In the genomic region with DNA sequence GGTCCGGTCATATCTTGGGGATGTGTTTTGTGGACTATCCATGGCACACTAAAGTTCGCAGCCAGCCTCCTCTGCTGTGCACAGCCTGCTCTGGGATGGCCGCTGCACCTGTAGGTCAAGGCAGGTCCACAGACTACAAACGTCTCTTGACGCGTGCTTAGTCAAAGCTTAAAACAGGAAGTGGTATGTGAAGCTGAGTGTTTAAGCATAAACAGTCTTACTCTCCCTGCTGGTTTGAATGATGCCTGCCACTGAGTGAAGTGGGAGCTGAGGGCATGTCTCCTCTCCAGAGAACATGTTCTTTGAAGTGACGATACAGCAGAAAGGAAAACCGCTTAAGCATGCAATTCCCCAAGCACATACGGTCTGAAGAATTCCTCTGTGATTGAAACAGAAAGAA, we compare ENCODE assay signal across 8 cellular contexts.
DNase-seq lines count a peak whose midpoint lies in the region; ATAC-seq and TF ChIP-seq lines count a peak whose summit lies in the region.

No MANE protein-coding gene starts in this region.

- no peak for TF ChIP-seq CTCF in activated B cell treated with CpG ODN at 0.5 μM for 24 hours (IDR thresholded peaks at IDR 0.05)
- no peak for TF ChIP-seq CTCF in left lung (IDR thresholded peaks at IDR 0.05)
- no peak for TF ChIP-seq CTCF in vagina (IDR thresholded peaks at IDR 0.05)

- TF ChIP-seq POLR2A in vagina (IDR thresholded peaks at IDR 0.05): no peak

- H3K9me3 Mint-ChIP-seq in activated B cell treated with CpG ODN at 0.5 μM for 24 hours: no peaks in the 10 kb centered on the region

- H3K4me3 ChIP-seq in left lung (no peak overlapping the region), vagina (no peak overlapping the region)

- H3K36me3 Mint-ChIP-seq in activated B cell treated with CpG ODN at 0.5 μM for 24 hours (ENCODE audit: low read depth): no peaks in the 10 kb centered on the region

- peak; percentile 95 for ATAC-seq in GM19467 (IDR thresholded peaks at IDR 0.05; ENCODE audit: unreplicated experiment)
- ATAC-seq in HG03520 (IDR thresholded peaks at IDR 0.05; ENCODE audit: unreplicated experiment): peak; percentile 86
- peak; percentile 88 for ATAC-seq in activated B cell treated with CpG ODN at 0.5 μM for 24 hours (ENCODE audit: low read depth)
- ATAC-seq in left lung: peak; percentile 86

- H3K4me3 Mint-ChIP-seq in activated B cell treated with CpG ODN at 0.5 μM for 24 hours: peak overlapping the region; percentile 79

- H3K4me1 Mint-ChIP-seq in activated B cell treated with CpG ODN at 0.5 μM for 24 hours: peaks cover 23% of the 10 kb centered on the region

- POLR2A ChIA-PET in activated B cell treated with CpG ODN at 0.5 μM for 24 hours (lab: Charles Lee): interaction anchor here (0.6 kb wide), 1 partner anchor 385 kb away, joined by 3 read pairs; no protein-coding TSS in a partner anchor

- peak; percentile 35 for DNase-seq in EH (ENCODE audit: low read depth)
- DNase-seq in activated B cell treated with CpG ODN at 0.5 μM for 24 hours: no peak
- peak in 1 of 2 donors; percentile 50 for DNase-seq in left lung
- no peak for DNase-seq in vagina (ENCODE audit: extremely low spot score in 2 of 2)
- DNase-seq in DMS114 treated with DMSO at 0.1 percent for 48 hours (lab: John Stamatoyannopoulos, UW; ENCODE audit: unreplicated experiment): no peak
- DNase-seq in GM03348 (ENCODE audit: low spot score): no peak

- CTCF ChIA-PET in activated B cell treated with CpG ODN at 0.5 μM for 24 hours (lab: Charles Lee): interaction anchor here (0.6 to 4.6 kb wide), 17 partner anchors 11 to 650 kb away, joined by 3 to 61 read pairs (median 4); a partner anchor contains a TSS

- no peaks in the 10 kb centered on the region for H3K36me3 ChIP-seq in left lung
- no peaks in the 10 kb centered on the region for H3K36me3 ChIP-seq in vagina

- intact Hi-C loops in activated B cell treated with CpG ODN at 0.5 μM for 24 hours (cut with micrococcal nuclease) (loop anchor here (1.0 to 5.0 kb wide), 5 partner anchors 260 to 643 kb away; no protein-coding TSS in a partner anchor), left lung (cut with DNase I) (loop anchor here in 1 of 2 donors (10.0 kb wide), 2 partner anchors 162 to 428 kb away; no protein-coding TSS in a partner anchor), vagina (cut with DNase I) (loop anchor here (10.0 kb wide), 2 partner anchors 428 to 638 kb away; no protein-coding TSS in a partner anchor)

- peak overlapping the region; percentile 75 for H3K27ac Mint-ChIP-seq in activated B cell treated with CpG ODN at 0.5 μM for 24 hours

- H3K4me1 ChIP-seq in left lung: peaks cover 4 to 10% of the 10 kb centered on the region in 2 donors
- no peaks in the 10 kb centered on the region for H3K4me1 ChIP-seq in vagina

- H3K27ac ChIP-seq in left lung: no peak overlapping the region
- no peak overlapping the region for H3K27ac ChIP-seq in vagina

- H3K27me3 Mint-ChIP-seq in activated B cell treated with CpG ODN at 0.5 μM for 24 hours: no peaks in the 10 kb centered on the region

- H3K27me3 ChIP-seq in left lung (no peaks in the 10 kb centered on the region), vagina (no peaks in the 10 kb centered on the region)

- H3K9me3 ChIP-seq in left lung (no peaks in the 10 kb centered on the region), vagina (no peaks in the 10 kb centered on the region)
